Comparison of ENCODE assay signal across 1 cellular context in genomic region chr22:42622061-42622710, GRCh38.
TF ChIP-seq lines count a peak whose summit lies in the region.

No MANE protein-coding gene starts in this region.

TF ChIP-seq in IMR-90, 13 proteins besides CTCF, POLR2A, EP300 and RAD21:
- TF ChIP-seq USF2 (IDR thresholded peaks at IDR 0.05; ENCODE audit: low read depth, low read length) (no peak), MAFK (IDR thresholded peaks at IDR 0.05; ENCODE audit: low read depth, low read length) (no peak), SMC3 (IDR thresholded peaks at IDR 0.05; ENCODE audit: low read depth, low read length) (no peak), ELK1 (IDR thresholded peaks at IDR 0.05; ENCODE audit: borderline replicate concordance, low read depth, low read length) (no peak), CHD1 (IDR thresholded peaks at IDR 0.05; ENCODE audit: low read depth, low read length) (no peak), RFX5 (IDR thresholded peaks at IDR 0.05; ENCODE audit: low read depth, low read length) (no peak), MAZ (IDR thresholded peaks at IDR 0.05; ENCODE audit: borderline replicate concordance, low read depth, low read length) (no peak), RCOR1 (IDR thresholded peaks at IDR 0.05; ENCODE audit: insufficient replicate concordance, low read length) (no peak), NFE2L2 (IDR thresholded peaks at IDR 0.05; ENCODE audit: low read depth, low read length) (no peak), MXI1 (IDR thresholded peaks at IDR 0.05; ENCODE audit: borderline replicate concordance, low read depth, low read length) (no peak), FOS (IDR thresholded peaks at IDR 0.05; ENCODE audit: low read depth, low read length) (no peak), CEBPB (IDR thresholded peaks at IDR 0.05; ENCODE audit: low read depth, low read length) (no peak)
